ENCODE assay signal across 2 cellular contexts in genomic region chr13:37589396-37589795, GRCh38.
TF ChIP-seq lines count a peak whose summit lies in the region.

No MANE protein-coding gene starts in this region.

TF ChIP-seq in K562, 482 proteins besides CTCF, POLR2A, EP300 and RAD21:
- TF ChIP-seq ZNF316 (IDR thresholded peaks at IDR 0.05): peak; percentile 48; the same call in 1 of the 2 replicates
- TF ChIP-seq MAFG (tag; conservative IDR thresholded peaks at IDR 0.05): 0 out of 2 replicates have a peak, but pooled peaks have one; percentile 52
- TF ChIP-seq C11orf30 (IDR thresholded peaks at IDR 0.05; ENCODE audit: low read depth): peak; percentile 38; the same call in 1 of the 2 replicates
- TF ChIP-seq NFE2 (IDR thresholded peaks at IDR 0.05; ENCODE audit: low read depth): 0 out of 2 replicates have a peak, but pooled peaks have one; percentile 23

TF ChIP-seq in H1, 55 proteins besides CTCF, POLR2A, EP300 and RAD21:
- 0 out of 2 replicates have a peak, but pooled peaks have one; percentile 34 for TF ChIP-seq MAFK (IDR thresholded peaks at IDR 0.05; ENCODE audit: low read depth, low read length)
